Comparison of ENCODE assay signal across 22 cellular contexts in the genomic region with DNA sequence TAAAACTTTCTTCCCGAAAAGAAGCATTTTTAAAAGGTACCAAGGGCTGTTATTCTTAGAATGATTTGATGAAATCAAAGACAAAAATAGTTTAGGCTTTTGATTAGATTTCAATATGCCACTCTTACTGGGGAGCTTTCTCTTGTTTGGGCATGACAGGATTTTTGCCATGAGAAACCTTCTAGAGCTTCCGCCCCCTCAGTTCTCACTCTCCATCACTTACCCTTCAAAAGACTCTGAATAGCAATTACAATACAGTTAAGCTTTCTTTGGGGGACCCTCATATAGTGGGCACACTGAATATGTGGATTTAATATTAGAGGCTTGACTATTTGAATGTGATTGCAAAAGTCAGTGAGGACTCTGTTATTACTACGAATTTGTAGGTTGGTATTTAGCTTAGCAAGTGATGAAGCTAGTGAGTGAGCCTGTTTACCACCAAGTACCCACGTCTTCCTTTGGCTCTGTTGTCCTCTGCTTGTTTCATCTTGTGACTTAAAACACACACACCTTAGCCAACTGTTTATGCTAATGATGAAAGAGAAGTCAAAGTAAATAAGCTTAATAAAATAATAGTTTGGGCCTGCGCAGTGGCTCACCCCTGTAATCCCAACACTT.
"Had no signal": no experiment of that assay in that cellular context is flagged by ENCODE, and none has a peak within 500 bp of the region (broad histone marks: within the 10 kb centered on the region; RNA-seq: fewer than 3 reads in every experiment).

No MANE protein-coding gene starts in this region.

- H3K9me3 ChIP-seq: esophagus muscularis mucosa, lower lobe of right lung, right atrium auricular region, thoracic aorta had no signal

- H3K4me1 ChIP-seq: foreskin keratinocyte had no signal

- H3K36me3 ChIP-seq: esophagus muscularis mucosa, heart left ventricle, lower lobe of right lung, right atrium auricular region, thoracic aorta had no signal

- H3K4me3 Mint-ChIP-seq: activated B cell treated with CpG ODN at 0.5 μM for 24 hours; activated naive CD4-positive, alpha-beta T cell treated with anti-CD3 and anti-CD28 coated beads, Interleukin-2, amount 50 U/mL, for 24 hours; natural killer cell; T-helper 2 cell treated with Interferon-gamma antibody and Interleukin-4, amounts not matched to agents 5 μg/mL and 100 μg/mL, for 36 hours had no signal

- H3K27me3 Mint-ChIP-seq: activated B cell treated with CpG ODN at 0.5 μM for 24 hours; activated naive CD4-positive, alpha-beta T cell treated with anti-CD3 and anti-CD28 coated beads, Interleukin-2, amount 50 U/mL, for 24 hours had no signal

- H3K4me3 ChIP-seq: esophagus muscularis mucosa, heart left ventricle, lower lobe of right lung, right atrium auricular region, smooth muscle cell, thoracic aorta had no signal

- ATAC-seq: foreskin keratinocyte, heart left ventricle, lower lobe of right lung, natural killer cell had no signal

- DNase-seq: activated B cell treated with CpG ODN at 0.5 μM for 24 hours; activated CD8-positive, alpha-beta memory T cell treated with anti-CD3 and anti-CD28 coated beads, Interleukin-2, amount 50 U/mL, for 4 hours; activated gamma-delta T cell; activated T-cell treated with anti-CD3 and anti-CD28 coated beads, Interleukin-2, amount 50 U/mL, for 48 hours; anterior cingulate cortex; dermis blood vessel endothelial cell; effector CD4-positive, alpha-beta T cell; foreskin keratinocyte; heart left ventricle; lower lobe of right lung; mesenchymal stem cell; natural killer cell; stimulated activated CD4-positive, alpha-beta T cell treated with anti-CD3 and anti-CD28 coated beads, Interleukin-2, amount 100 ng/mL, for 24 hours; stimulated activated naive CD4-positive, alpha-beta T cell; T-helper 1 cell; trophoblast cell had no signal

- H3K27ac Mint-ChIP-seq: activated B cell treated with CpG ODN at 0.5 μM for 24 hours; activated naive CD4-positive, alpha-beta T cell treated with anti-CD3 and anti-CD28 coated beads, Interleukin-2, amount 50 U/mL, for 24 hours; natural killer cell; T-helper 2 cell treated with Interferon-gamma antibody and Interleukin-4, amounts not matched to agents 5 μg/mL and 100 μg/mL, for 36 hours had no signal

- H3K27ac ChIP-seq: foreskin keratinocyte, lower lobe of right lung, right atrium auricular region, thoracic aorta had no signal

- H3K36me3 Mint-ChIP-seq: natural killer cell had no signal

- H3K9me3 Mint-ChIP-seq: activated B cell treated with CpG ODN at 0.5 μM for 24 hours; activated naive CD4-positive, alpha-beta T cell treated with anti-CD3 and anti-CD28 coated beads, Interleukin-2, amount 50 U/mL, for 24 hours; natural killer cell had no signal

- H3K27me3 ChIP-seq: esophagus muscularis mucosa, foreskin keratinocyte, heart left ventricle, right atrium auricular region had no signal
